Comparison of ENCODE assay signal across 12 cellular contexts in the genomic region with DNA sequence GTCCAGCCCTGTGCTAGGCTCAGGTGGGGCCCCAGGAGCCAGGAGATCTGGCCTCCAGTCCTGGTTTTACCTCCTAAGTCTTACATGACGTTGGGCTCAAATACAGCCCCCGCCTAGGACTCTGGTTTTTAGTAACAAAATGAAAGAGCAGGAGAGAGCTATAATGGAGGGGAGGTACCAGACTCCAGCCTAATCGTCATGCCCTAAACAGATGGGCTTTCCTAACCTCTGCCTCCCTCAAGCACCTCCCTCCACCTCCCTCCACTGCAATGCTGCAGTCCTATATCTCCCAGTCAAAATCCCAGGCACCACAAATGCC. TPM values are rescaled to one million over a fixed set of nuclear protein-coding genes. Genes with fewer than 3 reads are reported as not detected.
"Had no signal": no experiment of that assay in that cellular context is flagged by ENCODE, and none has a peak within 500 bp of the region (broad histone marks: within the 10 kb centered on the region; RNA-seq: fewer than 3 reads in every experiment).

No MANE protein-coding gene starts in this region.

- H3K4me1 ChIP-seq: foreskin keratinocyte had no signal

- H3K9me3 ChIP-seq: ascending aorta, tibial artery, vagina had no signal

- H3K27me3 ChIP-seq: ascending aorta, foreskin keratinocyte, tibial artery, vagina had no signal

- H3K4me3 ChIP-seq: ascending aorta, lung, tibial artery, vagina had no signal

- DNase-seq: activated CD4-positive, alpha-beta memory T cell treated with anti-CD3 and anti-CD28 coated beads, Interleukin-2, amount 10 ng/mL, durations not matched to agents 7 days and 5 days; activated CD4-positive, alpha-beta T cell treated with anti-CD3 and anti-CD28 coated beads for 1 hour; activated naive CD4-positive, alpha-beta T cell; foreskin keratinocyte; head of caudate nucleus; left cardiac atrium; naive B cell; stimulated activated CD4-positive, alpha-beta T cell treated with anti-CD3 and anti-CD28 coated beads, Interleukin-4, amount 100 ng/mL, for 4 hours; tibial artery had no signal

- H3K27ac ChIP-seq: ascending aorta, foreskin keratinocyte, tibial artery, vagina had no signal

- H3K36me3 ChIP-seq: ascending aorta, tibial artery, vagina had no signal

RNA-seq across cellular contexts. Expression of a gene that starts 28.6 kb away (rescaled TPM):
- total RNA-seq: activated CD4-positive, alpha-beta memory T cell treated with anti-CD3 and anti-CD28 coated beads, Interleukin-2, amount 10 ng/mL, durations not matched to agents 7 days and 5 days; ascending aorta had no signal
